In the genomic region with DNA sequence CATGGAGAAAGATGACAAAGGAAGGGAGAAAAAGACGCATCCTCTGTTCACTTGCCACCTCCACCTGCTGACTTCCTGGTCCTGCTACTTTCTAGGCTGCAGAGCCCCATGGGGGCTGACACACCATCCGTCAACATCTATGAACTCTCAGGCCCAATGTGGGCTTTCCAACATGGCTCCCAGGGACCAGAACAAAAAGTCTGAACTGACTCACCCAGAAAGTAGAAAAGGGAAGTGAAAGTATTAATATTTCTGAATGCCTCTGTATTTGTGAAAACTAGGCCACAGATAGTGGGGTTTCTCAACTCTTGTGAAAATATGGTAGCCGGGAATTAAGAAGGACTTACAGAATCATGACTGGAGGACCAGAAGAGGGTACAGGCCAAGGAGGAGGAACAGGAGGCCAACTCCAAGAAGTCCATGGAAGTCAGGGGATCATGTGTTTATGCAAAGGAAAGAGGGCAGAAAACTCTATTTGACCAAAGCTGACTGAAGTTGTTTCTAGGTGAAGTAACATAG, we compare ENCODE assay signal across 10 cellular contexts.
DNase-seq lines count a peak whose midpoint lies in the region; ATAC-seq and TF ChIP-seq lines count a peak whose summit lies in the region.
"Had no signal": no experiment of that assay in that cellular context is flagged by ENCODE, and none has a peak within 500 bp of the region (broad histone marks: within the 10 kb centered on the region; RNA-seq: fewer than 3 reads in every experiment).

No MANE protein-coding gene starts in this region.

- TF ChIP-seq CTCF in breast epithelium (IDR thresholded peaks at IDR 0.05) (no peak), psoas muscle (IDR thresholded peaks at IDR 0.05) (no peak)

- WGBS in psoas muscle, 3 donors = 91 to 99% (median 93%) methylated on average over 3 of the region's 3 CpGs

- DNase-seq in stimulated activated CD4-positive, alpha-beta T cell treated with anti-CD3 and anti-CD28 coated beads, Interleukin-15, amount 100 ng/mL, for 24 hours = peak; percentile 59
- DNase-seq in stimulated activated CD4-positive, alpha-beta T cell treated with anti-CD3 and anti-CD28 coated beads, Interleukin-12 subunit alpha, Interleukin-12 subunit beta, amount 100 ng/mL, for 4 hours = no peak
- DNase-seq in SIG-M5 (lab: John Stamatoyannopoulos, UW) (peak; percentile 68), NCI-H2196 (lab: John Stamatoyannopoulos, UW; ENCODE audit: unreplicated experiment) (no peak), breast epithelium (ENCODE audit: low spot score in 2 of 2) (no peak), NCI-H1930 (lab: John Stamatoyannopoulos, UW) (no peak), psoas muscle (no peak)
- DNase-seq: NCI-H1436 had no signal

- H3K27ac ChIP-seq in breast epithelium = no peak overlapping the region
- H3K27ac ChIP-seq in psoas muscle = no peak overlapping the region
- H3K27ac ChIP-seq: C4-2B had no signal

- no peak for TF ChIP-seq POLR2A in breast epithelium (IDR thresholded peaks at IDR 0.05)

- intact Hi-C loops in breast epithelium (cut with DNase I; ENCODE audit: low total_unique reads) = no loop called here
- intact Hi-C loops in psoas muscle (cut with DNase I) = no loop called here

- H3K36me3 ChIP-seq in breast epithelium (no peaks in the 10 kb centered on the region), psoas muscle (ENCODE audit: insufficient read depth in 1 of 2, low read depth in 1 of 2) (no peaks in the 10 kb centered on the region)

- H3K27me3 ChIP-seq in breast epithelium = no peaks in the 10 kb centered on the region
- no peaks in the 10 kb centered on the region for H3K27me3 ChIP-seq in psoas muscle (ENCODE audit: insufficient read depth in 3 of 3, low read length in 2 of 3)

- no peaks in the 10 kb centered on the region for H3K9me3 ChIP-seq in breast epithelium
- no peaks in the 10 kb centered on the region for H3K9me3 ChIP-seq in psoas muscle

- peak; percentile 94 for ATAC-seq in HG02938 (IDR thresholded peaks at IDR 0.05; ENCODE audit: unreplicated experiment)
- ATAC-seq in psoas muscle = no peak

- H3K4me1 ChIP-seq in breast epithelium (no peaks in the 10 kb centered on the region), psoas muscle (no peaks in the 10 kb centered on the region)

- no peak overlapping the region for H3K4me3 ChIP-seq in breast epithelium
- H3K4me3 ChIP-seq in psoas muscle = no peak overlapping the region

Comparison
In these comparisons a context has a peak if more than half of its experiments do, and no peak if none do; other contexts are left out.
1. DNase-seq: peak in stimulated activated CD4-positive, alpha-beta T cell treated with anti-CD3 and anti-CD28 coated beads, Interleukin-15, amount 100 ng/mL, for 24 hours (single experiment) and SIG-M5 (single experiment); none in stimulated activated CD4-positive, alpha-beta T cell treated with anti-CD3 and anti-CD28 coated beads, Interleukin-12 subunit alpha, Interleukin-12 subunit beta, amount 100 ng/mL, for 4 hours (single experiment), NCI-H2196 (single experiment), breast epithelium (0 of 2), NCI-H1930 (0 of 2) and psoas muscle (0 of 2).